36 cellular contexts compared by ENCODE assay signal in the genomic region with DNA sequence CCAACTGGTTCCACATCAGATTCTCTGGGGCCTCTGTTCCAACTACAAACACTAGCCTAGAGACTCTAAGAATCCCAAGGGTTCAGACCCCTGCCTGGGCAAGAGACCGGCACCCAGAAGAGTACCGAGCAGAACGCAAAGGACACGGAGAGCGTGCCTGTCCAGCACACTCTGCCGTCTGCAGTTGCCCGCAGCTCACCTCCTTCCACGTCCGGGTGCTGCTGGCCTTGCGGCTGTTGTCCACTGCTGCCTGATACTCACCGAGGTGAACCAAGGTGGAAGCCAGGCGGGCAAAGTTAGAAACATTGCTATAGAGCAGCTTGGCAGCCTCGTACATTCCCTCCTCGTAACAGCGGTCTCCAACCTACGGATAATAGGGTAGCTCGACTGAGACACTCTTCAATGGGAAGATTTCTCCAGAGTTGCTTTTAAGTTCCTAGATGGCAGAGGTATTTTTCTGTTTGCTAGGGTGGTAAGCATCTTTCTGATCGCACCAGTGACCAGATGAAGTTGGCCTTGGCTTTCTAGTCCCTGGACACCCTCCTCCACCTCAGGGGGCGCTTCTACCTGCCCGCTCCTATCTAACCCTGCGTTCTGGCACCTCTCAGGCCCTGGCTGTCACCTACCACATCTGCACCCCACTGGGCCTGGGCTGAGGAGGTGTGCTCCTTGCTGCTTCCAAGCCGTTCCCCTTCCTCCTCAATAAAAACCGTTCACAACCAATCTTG. TPM values are rescaled to one million over a fixed set of nuclear protein-coding genes. Genes with fewer than 3 reads are reported as not detected.
"Had no signal": no experiment of that assay in that cellular context is flagged by ENCODE, and none has a peak within 500 bp of the region (broad histone marks: within the 10 kb centered on the region; RNA-seq: fewer than 3 reads in every experiment).

No MANE protein-coding gene starts in this region.

- H3K4me1 ChIP-seq: ascending aorta, breast epithelium, esophagus muscularis mucosa, foreskin keratinocyte, gastrocnemius medialis, heart left ventricle had no signal

- H3K27ac ChIP-seq: ascending aorta, breast epithelium, cardiac muscle cell, coronary artery, dorsolateral prefrontal cortex, esophagus muscularis mucosa, foreskin keratinocyte, gastrocnemius medialis, heart left ventricle, WERI-Rb-1 had no signal

- H3K36me3 Mint-ChIP-seq: activated naive CD4-positive, alpha-beta T cell treated with anti-CD3 and anti-CD28 coated beads, Interleukin-2, amount 10 ng/mL, durations not matched to agents 7 days and 5 days; activated naive CD4-positive, alpha-beta T cell treated with anti-CD3 and anti-CD28 coated beads, Interleukin-2, amount 50 U/mL, for 72 hours; activated naive CD8-positive, alpha-beta T cell treated with anti-CD3 and anti-CD28 coated beads, Interleukin-2, amount 10 ng/mL, durations not matched to agents 7 days and 5 days; brain had no signal

- H3K4me3 ChIP-seq: ascending aorta, breast epithelium, cardiac muscle cell, coronary artery, dorsolateral prefrontal cortex, esophagus muscularis mucosa, gastrocnemius medialis, heart left ventricle had no signal

- H3K27me3 Mint-ChIP-seq: activated CD4-positive, alpha-beta T cell treated with anti-CD3 and anti-CD28 coated beads for 36 hours; activated T-cell treated with anti-CD3 and anti-CD28 coated beads, Interleukin-2, amount 50 U/mL, for 24 hours; dendritic cell treated with granulocyte-macrophage colony-stimulating factor and Interleukin-4, amounts not matched to agents 40 ng/mL and 50 ng/mL, for 4 days had no signal

- H3K27ac Mint-ChIP-seq: activated CD4-positive, alpha-beta memory T cell treated with anti-CD3 and anti-CD28 coated beads, Interleukin-2, amount 10 ng/mL, durations not matched to agents 7 days and 5 days; activated CD4-positive, alpha-beta T cell treated with anti-CD3 and anti-CD28 coated beads for 36 hours; activated CD4-positive, alpha-beta T cell treated with anti-CD3 and anti-CD28 coated beads, Interleukin-2, amount 10 ng/mL, durations not matched to agents 24 days and 14 days; activated naive CD4-positive, alpha-beta T cell treated with anti-CD3 and anti-CD28 coated beads, Interleukin-2, amount 10 ng/mL, durations not matched to agents 7 days and 5 days; activated naive CD4-positive, alpha-beta T cell treated with anti-CD3 and anti-CD28 coated beads, Interleukin-2, amount 50 U/mL, for 72 hours; activated naive CD8-positive, alpha-beta T cell treated with anti-CD3 and anti-CD28 coated beads, Interleukin-2, amount 10 ng/mL, durations not matched to agents 7 days and 5 days; activated T-cell treated with anti-CD3 and anti-CD28 coated beads, Interleukin-2, amount 50 U/mL, for 24 hours; activated T-cell treated with anti-CD3 and anti-CD28 coated beads, Interleukin-2, amount 50 U/mL, for 72 hours; brain; dendritic cell treated with granulocyte-macrophage colony-stimulating factor and Interleukin-4, amounts not matched to agents 40 ng/mL and 50 ng/mL, for 4 days; endodermal cell; T-helper 17 cell; T-helper 2 cell treated with Interferon-gamma antibody and Interleukin-4, amounts not matched to agents 5 μg/mL and 100 μg/mL, for 36 hours had no signal

- DNase-seq: activated CD4-positive, alpha-beta memory T cell treated with anti-CD3 and anti-CD28 coated beads, Interleukin-2, amount 10 ng/mL, durations not matched to agents 7 days and 5 days; activated CD4-positive, alpha-beta T cell treated with anti-CD3 and anti-CD28 coated beads for 36 hours; activated CD4-positive, alpha-beta T cell treated with anti-CD3 and anti-CD28 coated beads, Interleukin-2, amount 10 ng/mL, durations not matched to agents 24 days and 14 days; activated CD4-positive, alpha-beta T cell treated with anti-CD3 and anti-CD28 coated beads, Interleukin-2, amount 50 U/mL, for 4 hours; activated CD4-positive, CD25-positive, alpha-beta regulatory T cell; activated CD4-positive, CD25-positive, alpha-beta regulatory T cell treated with anti-CD3 and anti-CD28 coated beads, Interleukin-2, amount 50 U/mL, for 72 hours; activated CD8-positive, alpha-beta memory T cell treated with anti-CD3 and anti-CD28 coated beads, Interleukin-2, amount 50 U/mL, for 48 hours; activated gamma-delta T cell; activated naive CD4-positive, alpha-beta T cell; activated naive CD4-positive, alpha-beta T cell treated with anti-CD3 and anti-CD28 coated beads, Interleukin-2, amount 10 ng/mL, durations not matched to agents 7 days and 5 days; activated naive CD8-positive, alpha-beta T cell treated with anti-CD3 and anti-CD28 coated beads, Interleukin-2, amount 10 ng/mL, durations not matched to agents 7 days and 5 days; activated T-cell treated with anti-CD3 and anti-CD28 coated beads for 4 hours; activated T-cell treated with anti-CD3 and anti-CD28 coated beads, Interleukin-2, amount 50 U/mL, for 24 hours; activated T-cell treated with anti-CD3 and anti-CD28 coated beads, Interleukin-2, amount 50 U/mL, for 72 hours; central memory CD4-positive, alpha-beta T cell; cerebellar nuclear complex; effector memory CD4-positive, alpha-beta T cell; endodermal cell; foreskin keratinocyte; gastrocnemius medialis; glutamatergic neuron; heart left ventricle; T-helper 1 cell; T-helper 17 cell; T1000; WERI-Rb-1 had no signal

- H3K4me3 Mint-ChIP-seq: activated CD4-positive, alpha-beta memory T cell treated with anti-CD3 and anti-CD28 coated beads, Interleukin-2, amount 10 ng/mL, durations not matched to agents 7 days and 5 days; activated CD4-positive, alpha-beta T cell treated with anti-CD3 and anti-CD28 coated beads for 36 hours; activated CD4-positive, alpha-beta T cell treated with anti-CD3 and anti-CD28 coated beads, Interleukin-2, amount 10 ng/mL, durations not matched to agents 24 days and 14 days; activated naive CD4-positive, alpha-beta T cell treated with anti-CD3 and anti-CD28 coated beads, Interleukin-2, amount 10 ng/mL, durations not matched to agents 7 days and 5 days; activated naive CD8-positive, alpha-beta T cell treated with anti-CD3 and anti-CD28 coated beads, Interleukin-2, amount 10 ng/mL, durations not matched to agents 7 days and 5 days; activated T-cell treated with anti-CD3 and anti-CD28 coated beads, Interleukin-2, amount 50 U/mL, for 24 hours; activated T-cell treated with anti-CD3 and anti-CD28 coated beads, Interleukin-2, amount 50 U/mL, for 72 hours; brain; dendritic cell treated with granulocyte-macrophage colony-stimulating factor and Interleukin-4, amounts not matched to agents 40 ng/mL and 50 ng/mL, for 4 days; endodermal cell; T-helper 17 cell; T-helper 2 cell treated with Interferon-gamma antibody and Interleukin-4, amounts not matched to agents 5 μg/mL and 100 μg/mL, for 36 hours had no signal

- H3K9me3 Mint-ChIP-seq: activated CD4-positive, alpha-beta T cell treated with anti-CD3 and anti-CD28 coated beads, Interleukin-2, amount 10 ng/mL, durations not matched to agents 24 days and 14 days; activated naive CD4-positive, alpha-beta T cell treated with anti-CD3 and anti-CD28 coated beads, Interleukin-2, amount 10 ng/mL, durations not matched to agents 7 days and 5 days; activated naive CD8-positive, alpha-beta T cell treated with anti-CD3 and anti-CD28 coated beads, Interleukin-2, amount 10 ng/mL, durations not matched to agents 7 days and 5 days; activated T-cell treated with anti-CD3 and anti-CD28 coated beads, Interleukin-2, amount 50 U/mL, for 24 hours; brain; dendritic cell treated with granulocyte-macrophage colony-stimulating factor and Interleukin-4, amounts not matched to agents 40 ng/mL and 50 ng/mL, for 4 days; endodermal cell; T-helper 2 cell treated with Interferon-gamma antibody and Interleukin-4, amounts not matched to agents 5 μg/mL and 100 μg/mL, for 36 hours had no signal

- H3K27me3 ChIP-seq: ascending aorta, breast epithelium, cardiac muscle cell, dorsolateral prefrontal cortex, esophagus muscularis mucosa, foreskin keratinocyte, gastrocnemius medialis, heart left ventricle had no signal

- ATAC-seq: activated CD4-positive, alpha-beta T cell treated with anti-CD3 and anti-CD28 coated beads for 36 hours; activated naive CD4-positive, alpha-beta T cell treated with anti-CD3 and anti-CD28 coated beads, Interleukin-2, amount 50 U/mL, for 72 hours; activated T-cell treated with anti-CD3 and anti-CD28 coated beads, Interleukin-2, amount 50 U/mL, for 72 hours; T-helper 17 cell had no signal

- H3K9me3 ChIP-seq: ascending aorta, breast epithelium, esophagus muscularis mucosa, gastrocnemius medialis, heart left ventricle had no signal

- H3K36me3 ChIP-seq: ascending aorta, breast epithelium, cardiac muscle cell, WERI-Rb-1 had no signal

- H3K4me1 Mint-ChIP-seq: activated CD4-positive, alpha-beta T cell treated with anti-CD3 and anti-CD28 coated beads for 36 hours; activated CD4-positive, alpha-beta T cell treated with anti-CD3 and anti-CD28 coated beads, Interleukin-2, amount 10 ng/mL, durations not matched to agents 24 days and 14 days; activated naive CD4-positive, alpha-beta T cell treated with anti-CD3 and anti-CD28 coated beads, Interleukin-2, amount 10 ng/mL, durations not matched to agents 7 days and 5 days; activated naive CD8-positive, alpha-beta T cell treated with anti-CD3 and anti-CD28 coated beads, Interleukin-2, amount 10 ng/mL, durations not matched to agents 7 days and 5 days; endodermal cell had no signal

RNA-seq across cellular contexts. Expression of gene GSC2, which starts 51.2 kb away (rescaled TPM):
- total RNA-seq: activated CD4-positive, alpha-beta memory T cell treated with anti-CD3 and anti-CD28 coated beads, Interleukin-2, amount 10 ng/mL, durations not matched to agents 7 days and 5 days; activated CD4-positive, alpha-beta T cell treated with anti-CD3 and anti-CD28 coated beads for 36 hours; activated CD4-positive, alpha-beta T cell treated with anti-CD3 and anti-CD28 coated beads, Interleukin-2, amount 10 ng/mL, durations not matched to agents 24 days and 14 days; activated naive CD4-positive, alpha-beta T cell treated with anti-CD3 and anti-CD28 coated beads, Interleukin-2, amount 50 U/mL, for 72 hours; activated naive CD8-positive, alpha-beta T cell treated with anti-CD3 and anti-CD28 coated beads, Interleukin-2, amount 10 ng/mL, durations not matched to agents 7 days and 5 days; activated T-cell treated with anti-CD3 and anti-CD28 coated beads, Interleukin-2, amount 50 U/mL, for 72 hours; ascending aorta; breast epithelium; cardiac muscle cell; endodermal cell; esophagus muscularis mucosa; foreskin keratinocyte; gastrocnemius medialis; heart left ventricle; T-helper 17 cell had no signal
- polyA plus RNA-seq: cardiac muscle cell, foreskin keratinocyte, heart left ventricle had no signal
